In genomic region chr5:144429905-144430304, GRCh38 we compare ENCODE assay signal across 11 cellular contexts.
"Had no signal": no experiment of that assay in that cellular context is flagged by ENCODE, and none has a peak within 500 bp of the region (broad histone marks: within the 10 kb centered on the region; RNA-seq: fewer than 3 reads in every experiment).

No MANE protein-coding gene starts in this region.

- H3K4me1 Mint-ChIP-seq: H9 had no signal

- H3K9me3 Mint-ChIP-seq: GM23338, H9, HFFc6 had no signal

- DNase-seq: GM23248, GOT3, H7, H9, HCEC 1CT, HFFc6 had no signal

- H3K27ac ChIP-seq: GM23248 had no signal

- H3K36me3 ChIP-seq: HAP-1 had no signal

- H3K9me3 ChIP-seq: HAP-1 had no signal

- H3K27ac Mint-ChIP-seq: GM23338, H9, HFFc6 had no signal

- FAIRE-seq: H1, H54 had no signal

- H3K4me3 ChIP-seq: GM23248, GM23338, HAP-1 had no signal

- H3K4me3 Mint-ChIP-seq: GM23338, H9, HFFc6 had no signal

- ATAC-seq: GM23338, HCT116 had no signal

- H3K4me1 ChIP-seq: HAP-1 had no signal
